ENCODE assay signal across 1 cellular context in genomic region chr6:140105857-140106256, GRCh38.
TF ChIP-seq lines count a peak whose summit lies in the region.

No MANE protein-coding gene starts in this region.

TF ChIP-seq in GM23338, 12 proteins besides CTCF, POLR2A, EP300 and RAD21 (continued from another document):
- TF ChIP-seq ZNF462 (CRISPR knock-in tag; IDR thresholded peaks at IDR 0.05) (no peak), CREB1 (CRISPR knock-in tag; IDR thresholded peaks at IDR 0.05; ENCODE audit: low read depth) (no peak), STAT1 (IDR thresholded peaks at IDR 0.05; ENCODE audit: unreplicated experiment) (no peak), POLR2AphosphoS5 (IDR thresholded peaks at IDR 0.05; ENCODE audit: low read depth) (no peak)
- TF ChIP-seq, protein P1, sequence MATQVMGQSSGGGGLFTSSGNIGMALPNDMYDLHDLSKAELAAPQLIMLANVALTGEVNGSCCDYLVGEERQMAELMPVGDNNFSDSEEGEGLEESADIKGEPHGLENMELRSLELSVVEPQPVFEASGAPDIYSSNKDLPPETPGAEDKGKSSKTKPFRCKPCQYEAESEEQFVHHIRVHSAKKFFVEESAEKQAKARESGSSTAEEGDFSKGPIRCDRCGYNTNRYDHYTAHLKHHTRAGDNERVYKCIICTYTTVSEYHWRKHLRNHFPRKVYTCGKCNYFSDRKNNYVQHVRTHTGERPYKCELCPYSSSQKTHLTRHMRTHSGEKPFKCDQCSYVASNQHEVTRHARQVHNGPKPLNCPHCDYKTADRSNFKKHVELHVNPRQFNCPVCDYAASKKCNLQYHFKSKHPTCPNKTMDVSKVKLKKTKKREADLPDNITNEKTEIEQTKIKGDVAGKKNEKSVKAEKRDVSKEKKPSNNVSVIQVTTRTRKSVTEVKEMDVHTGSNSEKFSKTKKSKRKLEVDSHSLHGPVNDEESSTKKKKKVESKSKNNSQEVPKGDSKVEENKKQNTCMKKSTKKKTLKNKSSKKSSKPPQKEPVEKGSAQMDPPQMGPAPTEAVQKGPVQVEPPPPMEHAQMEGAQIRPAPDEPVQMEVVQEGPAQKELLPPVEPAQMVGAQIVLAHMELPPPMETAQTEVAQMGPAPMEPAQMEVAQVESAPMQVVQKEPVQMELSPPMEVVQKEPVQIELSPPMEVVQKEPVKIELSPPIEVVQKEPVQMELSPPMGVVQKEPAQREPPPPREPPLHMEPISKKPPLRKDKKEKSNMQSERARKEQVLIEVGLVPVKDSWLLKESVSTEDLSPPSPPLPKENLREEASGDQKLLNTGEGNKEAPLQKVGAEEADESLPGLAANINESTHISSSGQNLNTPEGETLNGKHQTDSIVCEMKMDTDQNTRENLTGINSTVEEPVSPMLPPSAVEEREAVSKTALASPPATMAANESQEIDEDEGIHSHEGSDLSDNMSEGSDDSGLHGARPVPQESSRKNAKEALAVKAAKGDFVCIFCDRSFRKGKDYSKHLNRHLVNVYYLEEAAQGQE (IDR thresholded peaks at IDR 0.05; ENCODE audit: unreplicated experiment) = no peak
